ENCODE assay signal across 23 cellular contexts in genomic region chr2:112818094-112818902, GRCh38. TPM values are rescaled to one million over a fixed set of nuclear protein-coding genes. Genes with fewer than 3 reads are reported as not detected.
A peak's percentile ranks its signal among the peaks of the same experiment; 100 is the strongest.
DNase-seq lines count a peak whose midpoint lies in the region; TF ChIP-seq lines count a peak whose summit lies in the region.
"Had no signal": no experiment of that assay in that cellular context is flagged by ENCODE, and none has a peak within 500 bp of the region (broad histone marks: within the 10 kb centered on the region; RNA-seq: fewer than 3 reads in every experiment).

No MANE protein-coding gene starts in this region.

- H3K4me3 Mint-ChIP-seq in activated naive CD4-positive, alpha-beta T cell treated with anti-CD3 and anti-CD28 coated beads, Interleukin-2, amount 10 ng/mL, durations not matched to agents 7 days and 5 days: no peak overlapping the region
- H3K4me3 Mint-ChIP-seq in mesothelial cell of epicardium: no peak overlapping the region
- H3K4me3 Mint-ChIP-seq: activated naive CD8-positive, alpha-beta T cell treated with anti-CD3 and anti-CD28 coated beads, Interleukin-2, amount 10 ng/mL, durations not matched to agents 7 days and 5 days; T-helper 17 cell had no signal

- no peaks in the 10 kb centered on the region for H3K36me3 Mint-ChIP-seq in activated naive CD4-positive, alpha-beta T cell treated with anti-CD3 and anti-CD28 coated beads, Interleukin-2, amount 10 ng/mL, durations not matched to agents 7 days and 5 days
- no peaks in the 10 kb centered on the region for H3K36me3 Mint-ChIP-seq in mesothelial cell of epicardium

- peaks cover 14% of the 10 kb centered on the region for H3K4me1 ChIP-seq in osteoblast (ENCODE audit: insufficient read depth, low read length)
- H3K4me1 ChIP-seq: parathyroid adenoma had no signal

- H3K27me3 Mint-ChIP-seq in activated naive CD4-positive, alpha-beta T cell treated with anti-CD3 and anti-CD28 coated beads, Interleukin-2, amount 10 ng/mL, durations not matched to agents 7 days and 5 days: no peaks in the 10 kb centered on the region
- peaks cover 2% of the 10 kb centered on the region for H3K27me3 Mint-ChIP-seq in mesothelial cell of epicardium (ENCODE audit: low read depth)
- H3K27me3 Mint-ChIP-seq: T-helper 17 cell had no signal

- peak overlapping the region; percentile 37 for H2AFZ ChIP-seq in osteoblast (ENCODE audit: low read length)
- H2AFZ ChIP-seq: parathyroid adenoma had no signal

- H3K4me3 ChIP-seq in fibroblast of villous mesenchyme (ENCODE audit: low read depth, low read length) (no peak overlapping the region), osteoblast (ENCODE audit: insufficient read depth, low read length) (no peak overlapping the region)
- H3K4me3 ChIP-seq: lower lobe of right lung had no signal

- TF ChIP-seq CTCF in VCaP (conservative IDR thresholded peaks at IDR 0.05): no peak
- TF ChIP-seq CTCF in fibroblast of villous mesenchyme (IDR thresholded peaks at IDR 0.05; ENCODE audit: insufficient read depth, low read depth, low read length): no peak
- TF ChIP-seq CTCF in osteoblast (IDR thresholded peaks at IDR 0.05; ENCODE audit: extremely low read depth, low read depth, low read length): no peak
- no peak for TF ChIP-seq CTCF in mesothelial cell of epicardium (IDR thresholded peaks at IDR 0.05; ENCODE audit: unreplicated experiment)

- no peaks in the 10 kb centered on the region for H3K9me3 Mint-ChIP-seq in activated naive CD4-positive, alpha-beta T cell treated with anti-CD3 and anti-CD28 coated beads, Interleukin-2, amount 10 ng/mL, durations not matched to agents 7 days and 5 days
- no peaks in the 10 kb centered on the region for H3K9me3 Mint-ChIP-seq in mesothelial cell of epicardium

- H4K20me1 ChIP-seq in osteoblast (ENCODE audit: insufficient read depth, low read length): no peaks in the 10 kb centered on the region

- no peaks in the 10 kb centered on the region for H3K36me3 ChIP-seq in osteoblast (ENCODE audit: insufficient read depth, low read length)
- H3K36me3 ChIP-seq: lower lobe of right lung had no signal

- no peak overlapping the region for H3K4me2 ChIP-seq in osteoblast (ENCODE audit: insufficient read depth, low read length)

- CTCF ChIA-PET in activated naive CD4-positive, alpha-beta T cell treated with anti-CD3 and anti-CD28 coated beads, Interleukin-2, amount 10 ng/mL, durations not matched to agents 7 days and 5 days (lab: Charles Lee): no interaction called here

- H3K27ac Mint-ChIP-seq in activated naive CD4-positive, alpha-beta T cell treated with anti-CD3 and anti-CD28 coated beads, Interleukin-2, amount 10 ng/mL, durations not matched to agents 7 days and 5 days: no peak overlapping the region
- no peak overlapping the region for H3K27ac Mint-ChIP-seq in mesothelial cell of epicardium
- H3K27ac Mint-ChIP-seq: activated naive CD8-positive, alpha-beta T cell treated with anti-CD3 and anti-CD28 coated beads, Interleukin-2, amount 10 ng/mL, durations not matched to agents 7 days and 5 days; T-helper 17 cell had no signal

- no peaks in the 10 kb centered on the region for H3K79me2 ChIP-seq in osteoblast (ENCODE audit: insufficient read depth, low read length)
- H3K79me2 ChIP-seq: parathyroid adenoma had no signal

- peak overlapping the region; percentile 20; the same call in 1 of the 2 replicates for H3K27ac ChIP-seq in VCaP
- H3K27ac ChIP-seq in osteoblast (ENCODE audit: low read depth, low read length): no peak overlapping the region
- H3K27ac ChIP-seq: lower lobe of right lung, parathyroid adenoma had no signal

- DNase-seq in HCEC 1CT (peak; percentile 45), fibroblast of villous mesenchyme (ENCODE audit: low read depth) (peak; percentile 38), osteoblast (ENCODE audit: insufficient read length, low spot score, missing footprints) (no peak), T1000 (lab: John Stamatoyannopoulos, UW) (no peak), mesothelial cell of epicardium (ENCODE audit: low spot score in 2 of 2, unreplicated experiment in 2 of 2) (no peak), HK-2 (ENCODE audit: unreplicated experiment) (no peak)
- DNase-seq in activated naive CD4-positive, alpha-beta T cell treated with anti-CD3 and anti-CD28 coated beads, Interleukin-2, amount 10 ng/mL, durations not matched to agents 7 days and 5 days: no peak
- DNase-seq: activated CD4-positive, CD25-positive, alpha-beta regulatory T cell treated with anti-CD3 and anti-CD28 coated beads, Interleukin-2, amount 50 U/mL, for 72 hours; activated naive CD8-positive, alpha-beta T cell treated with anti-CD3 and anti-CD28 coated beads, Interleukin-2, amount 10 ng/mL, durations not matched to agents 7 days and 5 days; COR-L47; EL; Karpas-422; lower lobe of right lung; NCI-H2107; NCI-H524 treated with DMSO at 0.1 percent for 48 hours; SHP77 treated with DMSO at 0.1 percent for 48 hours; stimulated activated CD4-positive, alpha-beta T cell treated with anti-CD3 and anti-CD28 coated beads, Interleukin-4, amount 100 ng/mL, for 24 hours; T-helper 17 cell had no signal

- H3K9me3 ChIP-seq in osteoblast (ENCODE audit: low read depth, low read length): no peaks in the 10 kb centered on the region
- H3K9me3 ChIP-seq: lower lobe of right lung had no signal

- no peaks in the 10 kb centered on the region for H3K27me3 ChIP-seq in osteoblast (ENCODE audit: insufficient read depth, low read length)

- peaks cover 24% of the 10 kb centered on the region for H3K4me1 Mint-ChIP-seq in activated naive CD4-positive, alpha-beta T cell treated with anti-CD3 and anti-CD28 coated beads, Interleukin-2, amount 10 ng/mL, durations not matched to agents 7 days and 5 days
- peaks cover 21% of the 10 kb centered on the region for H3K4me1 Mint-ChIP-seq in mesothelial cell of epicardium

RNA-seq across cellular contexts. Expression of gene IL1B, which starts 18.3 kb away (rescaled TPM):
- total RNA-seq in fibroblast of villous mesenchyme (2.6 TPM in 2 replicates), osteoblast (0.36 TPM in 1 of 2 replicates, not detected in the other), mesothelial cell of epicardium (1.3 to 1.7 TPM (median 1.4 TPM) in 3 replicates)
- total RNA-seq: activated CD8-positive, alpha-beta memory T cell treated with anti-CD3 and anti-CD28 coated beads for 36 hours; myocyte had no signal

RNA-seq across cellular contexts. Expression of gene IL1A, which starts 34.0 kb away (rescaled TPM):
- total RNA-seq in fibroblast of villous mesenchyme: 0.32 and 0.43 TPM in 2 replicates
- not detected in 2 replicates for total RNA-seq in osteoblast
- 3.9 to 4.8 TPM (median 4.4 TPM) in 3 replicates for total RNA-seq in mesothelial cell of epicardium
- total RNA-seq: activated naive CD8-positive, alpha-beta T cell treated with anti-CD3 and anti-CD28 coated beads, Interleukin-2, amount 10 ng/mL, durations not matched to agents 7 days and 5 days; myocyte; skeletal muscle tissue had no signal

RNA-seq across cellular contexts. Expression of gene CKAP2L, which starts 53.9 kb away (rescaled TPM):
- total RNA-seq in fibroblast of villous mesenchyme: 6.8 and 10.4 TPM in 2 replicates
- total RNA-seq in osteoblast: 1.1 and 1.5 TPM in 2 replicates
- 8.4 to 8.9 TPM (median 8.6 TPM) in 3 replicates for total RNA-seq in mesothelial cell of epicardium

Comparison
In these comparisons a context has a peak if more than half of its experiments do, and no peak if none do; other contexts are left out.
1. DNase-seq: peak in HCEC 1CT (single experiment) and fibroblast of villous mesenchyme (single experiment); none in osteoblast (single experiment), activated naive CD4-positive, alpha-beta T cell treated with anti-CD3 and anti-CD28 coated beads, Interleukin-2, amount 10 ng/mL, durations not matched to agents 7 days and 5 days (single experiment), T1000 (single experiment), mesothelial cell of epicardium (0 of 2) and HK-2 (single experiment).